ENCODE assay signal across 8 cellular contexts in genomic region chr1:44212355-44213221, GRCh38. TPM values are rescaled to one million over a fixed set of nuclear protein-coding genes. Genes with fewer than 3 reads are reported as not detected.
DNase-seq lines count a peak whose midpoint lies in the region; ATAC-seq and TF ChIP-seq lines count a peak whose summit lies in the region.

No MANE protein-coding gene starts in this region.

- H3K9me3 ChIP-seq in neural progenitor cell (ENCODE audit: low read depth): no peaks in the 10 kb centered on the region

- TSS peak; percentile 58 for BruUV-seq in Calu3 (replicated peaks; lab: Mats Ljungman, UMichigan)

- H3K9me3 Mint-ChIP-seq in Calu3 (ENCODE audit: low read depth, unreplicated experiment) (no peaks in the 10 kb centered on the region), neural progenitor cell (no peaks in the 10 kb centered on the region)

- peak overlapping the region; percentile 93 for H2AFZ ChIP-seq in neural progenitor cell (replicated peaks)

- peak overlapping the region; percentile 81 for H3K4me3 ChIP-seq in neural progenitor cell

- DNase-seq in Calu3 (no peak), RWPE1 (ENCODE audit: low spot score) (no peak), neural progenitor cell (ENCODE audit: low spot score) (no peak), HPDE6-E6E7 (ENCODE audit: extremely low spot score) (no peak)

- H3K36me3 Mint-ChIP-seq in Calu3 (ENCODE audit: insufficient read depth, unreplicated experiment): peaks cover 18% of the 10 kb centered on the region
- peaks cover 4% of the 10 kb centered on the region for H3K36me3 Mint-ChIP-seq in neural progenitor cell

- peak overlapping the region; percentile 74 for H3K27ac ChIP-seq in RWPE1
- H3K27ac ChIP-seq in cingulate gyrus (ENCODE audit: low read depth, low read length): peak overlapping the region; percentile 78
- no peak overlapping the region for H3K27ac ChIP-seq in neural progenitor cell

- peaks cover 9% of the 10 kb centered on the region for H3F3A ChIP-seq in neural progenitor cell (ENCODE audit: low read depth)

- peak overlapping the region; percentile 72 for H3K27ac Mint-ChIP-seq in Calu3 (ENCODE audit: unreplicated experiment)
- peak overlapping the region; percentile 94 for H3K27ac Mint-ChIP-seq in neural progenitor cell

- peaks cover 15% of the 10 kb centered on the region for H3K4me1 Mint-ChIP-seq in Calu3 (ENCODE audit: low read depth, unreplicated experiment)
- H3K4me1 Mint-ChIP-seq in neural progenitor cell: peaks cover 11% of the 10 kb centered on the region

- no peaks in the 10 kb centered on the region for H3K36me3 ChIP-seq in neural progenitor cell

- no peak for TF ChIP-seq CTCF in Calu3 (IDR thresholded peaks at IDR 0.05; ENCODE audit: unreplicated experiment)
- no peak for TF ChIP-seq CTCF in RWPE1 (conservative IDR thresholded peaks at IDR 0.05; ENCODE audit: low read depth)
- TF ChIP-seq CTCF in neural progenitor cell (IDR thresholded peaks at IDR 0.05): no peak

- H3K4me1 ChIP-seq in neural progenitor cell: peaks cover 5% of the 10 kb centered on the region

- peaks cover 7% of the 10 kb centered on the region for H4K20me1 ChIP-seq in neural progenitor cell (ENCODE audit: low read depth)

- peak overlapping the region; percentile 81 for H3K4me3 Mint-ChIP-seq in Calu3 (ENCODE audit: low read depth, unreplicated experiment)
- peak overlapping the region; percentile 88 for H3K4me3 Mint-ChIP-seq in neural progenitor cell

- intact Hi-C loops in Calu3 (cut with micrococcal nuclease; ENCODE audit: unreplicated experiment): loop anchor here (10.0 kb wide), 1 partner anchor 292 kb away; no protein-coding TSS in a partner anchor

- peak overlapping the region; percentile 91 for H3K4me2 ChIP-seq in neural progenitor cell

- H3K27me3 ChIP-seq in neural progenitor cell: no peaks in the 10 kb centered on the region

- H3K79me2 ChIP-seq in neural progenitor cell (ENCODE audit: low read depth): peaks cover 5% of the 10 kb centered on the region

- no peak overlapping the region for H3K9ac ChIP-seq in neural progenitor cell

- no peaks in the 10 kb centered on the region for H3K27me3 Mint-ChIP-seq in Calu3 (ENCODE audit: unreplicated experiment)
- H3K27me3 Mint-ChIP-seq in neural progenitor cell (ENCODE audit: insufficient read depth, low read depth): peaks cover 2% of the 10 kb centered on the region

- POLR2A ChIA-PET in RWPE1 (lab: Yijun Ruan, JAX; ENCODE audit: low non-redundant PET): interaction anchor here (0.7 to 1.0 kb wide), 2 partner anchors 8 to 144 kb away, joined by 3 read pairs; no protein-coding TSS in a partner anchor

- CTCF ChIA-PET in Calu3 (lab: Charles Lee): interaction anchor here (0.8 to 1.4 kb wide), 3 partner anchors 12 to 164 kb away, joined by 3 to 7 read pairs (median 3); no protein-coding TSS in a partner anchor
- CTCF ChIA-PET in RWPE1 (lab: Yijun Ruan, JAX): interaction anchor here (0.7 kb wide), 2 partner anchors 9 to 10 kb away, joined by 5 to 7 read pairs; no protein-coding TSS in a partner anchor

- ATAC-seq in HG03469 (IDR thresholded peaks at IDR 0.05; ENCODE audit: unreplicated experiment) (no peak), HG03457 (IDR thresholded peaks at IDR 0.05; ENCODE audit: unreplicated experiment) (no peak), HG03196 (IDR thresholded peaks at IDR 0.05; ENCODE audit: unreplicated experiment) (no peak)

RNA-seq across cellular contexts. Expression of gene DMAP1, which starts 0.7 kb away (rescaled TPM):
- total RNA-seq in Calu3 (2022) (40.9 and 42.9 TPM in 2 replicates), neural progenitor cell (ENCODE audit: low replicate concordance) (22.3 and 29.8 TPM in 2 replicates)
